ENCODE assay signal across 20 cellular contexts in the genomic region with DNA sequence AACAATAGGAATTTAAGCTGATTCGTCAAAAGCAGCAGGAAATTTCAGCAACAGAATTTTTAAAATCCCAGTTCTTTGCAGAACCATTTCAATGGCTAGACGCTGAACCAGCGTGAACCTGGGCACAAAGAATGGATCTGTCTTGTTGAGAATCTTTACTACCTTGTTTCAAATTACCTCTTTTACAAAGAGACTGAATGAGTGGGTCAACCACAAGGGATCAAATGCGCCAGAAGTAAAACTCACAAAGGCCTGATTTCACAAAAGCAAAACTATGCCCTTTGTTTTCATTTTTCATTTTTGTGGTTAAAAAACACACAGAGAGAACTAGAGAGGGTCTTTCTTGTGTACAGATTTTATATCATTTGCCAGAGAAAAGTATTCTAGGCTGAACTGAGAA. TPM values are rescaled to one million over a fixed set of nuclear protein-coding genes. Genes with fewer than 3 reads are reported as not detected.
"Had no signal": no experiment of that assay in that cellular context is flagged by ENCODE, and none has a peak within 500 bp of the region (broad histone marks: within the 10 kb centered on the region; RNA-seq: fewer than 3 reads in every experiment).

No MANE protein-coding gene starts in this region.

- H3K36me3 Mint-ChIP-seq: activated naive CD8-positive, alpha-beta T cell treated with anti-CD3 and anti-CD28 coated beads for 36 hours; stimulated activated effector memory CD8-positive, alpha-beta T cell treated with anti-CD3 and anti-CD28 coated beads, Interleukin-12 subunit alpha, Interleukin-12 subunit beta, amount 100 ng/mL, for 72 hours had no signal

- DNase-seq: activated CD4-positive, alpha-beta T cell treated with anti-CD3 and anti-CD28 coated beads for 4 hours; activated CD8-positive, alpha-beta memory T cell treated with anti-CD3 and anti-CD28 coated beads, Interleukin-2, amount 50 U/mL, for 4 hours; activated CD8-positive, alpha-beta T cell treated with anti-CD3 and anti-CD28 coated beads for 36 hours; activated gamma-delta T cell treated with Interleukin-2 at 50 U/mL for 16 hours; activated naive CD8-positive, alpha-beta T cell treated with anti-CD3 and anti-CD28 coated beads for 36 hours; activated T-cell treated with anti-CD3 and anti-CD28 coated beads, Interleukin-2, amount 50 U/mL, for 72 hours; anterior cingulate cortex; cortex of kidney; effector CD8-positive, alpha-beta T cell; gastrocnemius medialis; heart right ventricle; kidney; left ventricle myocardium superior; T1000 had no signal

- H3K9ac ChIP-seq: parathyroid adenoma had no signal

- H3K4me1 ChIP-seq: gastrocnemius medialis, heart right ventricle, parathyroid adenoma, tibial nerve had no signal

- H3K27ac Mint-ChIP-seq: activated CD8-positive, alpha-beta T cell treated with anti-CD3 and anti-CD28 coated beads for 36 hours; activated naive CD8-positive, alpha-beta T cell treated with anti-CD3 and anti-CD28 coated beads for 36 hours; activated T-cell treated with anti-CD3 and anti-CD28 coated beads, Interleukin-2, amount 50 U/mL, for 72 hours; stimulated activated effector memory CD8-positive, alpha-beta T cell treated with anti-CD3 and anti-CD28 coated beads, Interleukin-12 subunit alpha, Interleukin-12 subunit beta, amount 100 ng/mL, for 72 hours had no signal

- H3K27ac ChIP-seq: gastrocnemius medialis, heart right ventricle, parathyroid adenoma, tibial nerve had no signal

- H3K4me3 Mint-ChIP-seq: activated CD8-positive, alpha-beta T cell treated with anti-CD3 and anti-CD28 coated beads for 36 hours; activated naive CD8-positive, alpha-beta T cell treated with anti-CD3 and anti-CD28 coated beads for 36 hours; activated T-cell treated with anti-CD3 and anti-CD28 coated beads, Interleukin-2, amount 50 U/mL, for 72 hours; stimulated activated effector memory CD8-positive, alpha-beta T cell treated with anti-CD3 and anti-CD28 coated beads, Interleukin-12 subunit alpha, Interleukin-12 subunit beta, amount 100 ng/mL, for 72 hours had no signal

- H3K9me3 Mint-ChIP-seq: activated CD8-positive, alpha-beta T cell treated with anti-CD3 and anti-CD28 coated beads for 36 hours had no signal

- H3K4me3 ChIP-seq: gastrocnemius medialis, heart right ventricle, smooth muscle cell, tibial nerve had no signal

- H3K4me1 Mint-ChIP-seq: activated naive CD8-positive, alpha-beta T cell treated with anti-CD3 and anti-CD28 coated beads for 36 hours; stimulated activated effector memory CD8-positive, alpha-beta T cell treated with anti-CD3 and anti-CD28 coated beads, Interleukin-12 subunit alpha, Interleukin-12 subunit beta, amount 100 ng/mL, for 72 hours had no signal

- H3K27me3 ChIP-seq: gastrocnemius medialis, tibial nerve had no signal

- H3K9me3 ChIP-seq: gastrocnemius medialis had no signal

- H3K36me3 ChIP-seq: gastrocnemius medialis, heart right ventricle, tibial nerve had no signal

- ATAC-seq: activated CD8-positive, alpha-beta T cell treated with anti-CD3 and anti-CD28 coated beads for 36 hours; activated T-cell treated with anti-CD3 and anti-CD28 coated beads, Interleukin-2, amount 50 U/mL, for 72 hours; gastrocnemius medialis; heart right ventricle; left ventricle myocardium superior; stimulated activated effector memory CD8-positive, alpha-beta T cell treated with anti-CD3 and anti-CD28 coated beads, Interleukin-12 subunit alpha, Interleukin-12 subunit beta, amount 100 ng/mL, for 72 hours had no signal

RNA-seq across cellular contexts. Expression of a gene that starts 30.4 kb away (rescaled TPM):
- total RNA-seq: activated CD8-positive, alpha-beta T cell treated with anti-CD3 and anti-CD28 coated beads for 36 hours; activated naive CD8-positive, alpha-beta T cell treated with anti-CD3 and anti-CD28 coated beads for 36 hours; activated T-cell treated with anti-CD3 and anti-CD28 coated beads, Interleukin-2, amount 50 U/mL, for 72 hours; cardiac septum; gastrocnemius medialis; heart right ventricle; left ventricle myocardium superior; mesenteric fat pad; smooth muscle cell had no signal
- polyA plus RNA-seq: heart right ventricle, smooth muscle cell had no signal
